ENCODE assay signal across 8 cellular contexts in genomic region chr14:35403397-35404245, GRCh38. TPM values are rescaled to one million over a fixed set of nuclear protein-coding genes. Genes with fewer than 3 reads are reported as not detected.
DNase-seq lines count a peak whose midpoint lies in the region; ATAC-seq and TF ChIP-seq lines count a peak whose summit lies in the region.

No MANE protein-coding gene starts in this region.

- peak overlapping the region; percentile 86 for H3K4me3 ChIP-seq in HAP-1
- peak overlapping the region; percentile 76 for H3K4me3 ChIP-seq in MG63
- H3K4me3 ChIP-seq in RWPE2 (ENCODE audit: severe bottlenecking): peak overlapping the region; percentile 92
- H3K4me3 ChIP-seq in fibroblast of the aortic adventitia (ENCODE audit: low read depth, low read length): peak overlapping the region; percentile 98

- DNase-seq in HAP-1 (ENCODE audit: low spot score in 2 of 2) (peak; percentile 88 to 96), MG63 (peak; percentile 92), RWPE2 (ENCODE audit: low spot score) (peak; percentile 96), fibroblast of the aortic adventitia (ENCODE audit: low read depth) (peak; percentile 94), nephron progenitor cell (peak; percentile 86)
- DNase-seq in activated effector memory CD4-positive, alpha-beta T cell treated with Interleukin-2 at 50 U/mL for 16 hours: peak; percentile 93
- peak; percentile 99 for DNase-seq in stimulated activated naive CD8-positive, alpha-beta T cell treated with anti-CD3 and anti-CD28 coated beads, Interleukin-15, Interleukin-2, amounts not matched to agents 100 U/mL and 50 U/mL, for 24 hours

- no peak overlapping the region for H3K27ac Mint-ChIP-seq in nephron progenitor cell

- H3K4me1 Mint-ChIP-seq in nephron progenitor cell: peaks cover 58% of the 10 kb centered on the region

- peaks cover 42% of the 10 kb centered on the region for H3K36me3 Mint-ChIP-seq in nephron progenitor cell (ENCODE audit: low read depth)

- H3K9me3 ChIP-seq in ES-I3 (ENCODE audit: control insufficient read depth, insufficient read depth, low read length) (no peaks in the 10 kb centered on the region), HAP-1 (no peaks in the 10 kb centered on the region), MG63 (no peaks in the 10 kb centered on the region), RWPE2 (ENCODE audit: severe bottlenecking) (no peaks in the 10 kb centered on the region)

- peaks cover 9% of the 10 kb centered on the region for H3K36me3 ChIP-seq in ES-I3 (ENCODE audit: insufficient read depth, low read length)
- H3K36me3 ChIP-seq in HAP-1 (replicated peaks): peaks cover 36% of the 10 kb centered on the region
- H3K36me3 ChIP-seq in MG63: peaks cover 33% of the 10 kb centered on the region
- peaks cover 38% of the 10 kb centered on the region for H3K36me3 ChIP-seq in RWPE2 (ENCODE audit: low read depth)

- ATAC-seq in RWPE2 (ENCODE audit: low read depth): peak; percentile 59
- ATAC-seq in stimulated activated naive CD8-positive, alpha-beta T cell treated with anti-CD3 and anti-CD28 coated beads, Interleukin-15, Interleukin-2, amounts not matched to agents 100 U/mL and 50 U/mL, for 24 hours: peak; percentile 50

- H3K27ac ChIP-seq in RWPE2 (ENCODE audit: poor library complexity, severe bottlenecking): peak overlapping the region; percentile 93

- H3K4me3 Mint-ChIP-seq in nephron progenitor cell: peak overlapping the region; percentile 83

- H3K4me1 ChIP-seq in ES-I3 (ENCODE audit: insufficient read depth, low read length) (peaks cover 18% of the 10 kb centered on the region), HAP-1 (peaks cover 32% of the 10 kb centered on the region), RWPE2 (ENCODE audit: insufficient read depth, poor library complexity, severe bottlenecking) (peaks cover 43% of the 10 kb centered on the region)

- in situ Hi-C loops in HAP-1 (cut with MboI; ENCODE audit: low sequenced_read_pairs): loop anchor here (25.0 kb wide), 1 partner anchor 841 kb away; no protein-coding TSS in a partner anchor

- H3K27me3 ChIP-seq in HAP-1 (ENCODE audit: low read depth): no peaks in the 10 kb centered on the region
- no peaks in the 10 kb centered on the region for H3K27me3 ChIP-seq in MG63
- no peaks in the 10 kb centered on the region for H3K27me3 ChIP-seq in RWPE2 (ENCODE audit: insufficient read depth, poor library complexity, severe bottlenecking)

- peak overlapping the region; percentile 88 for H3K9ac ChIP-seq in ES-I3 (ENCODE audit: low read depth, low read length)

- TF ChIP-seq CTCF in RWPE2 (IDR thresholded peaks at IDR 0.05; ENCODE audit: poor library complexity, severe bottlenecking) (no peak), fibroblast of the aortic adventitia (IDR thresholded peaks at IDR 0.05; ENCODE audit: insufficient read depth, low read length) (no peak), nephron progenitor cell (IDR thresholded peaks at IDR 0.05) (no peak)

- H3K9me3 Mint-ChIP-seq in nephron progenitor cell: no peaks in the 10 kb centered on the region

- H3K27me3 Mint-ChIP-seq in nephron progenitor cell (ENCODE audit: low read depth, poor library complexity): peaks cover 3% of the 10 kb centered on the region

RNA-seq across cellular contexts. Expression of gene NFKBIA, which starts 0.9 kb away (rescaled TPM):
- total RNA-seq in MG63 (2014; rRNA removed; shearing (Covaris generic); ENCODE audit: low replicate concordance): 37.1 and 76.7 TPM in 2 replicates
- 34.1 and 86.6 TPM in 2 replicates for total RNA-seq in fibroblast of the aortic adventitia (ENCODE audit: low replicate concordance)

Comparison
In these comparisons a context has a peak if more than half of its experiments do, and no peak if none do; other contexts are left out.
1. Peak in every context shown above with its lines: DNase-seq, ATAC-seq, H3K4me3 ChIP-seq and H3K27ac ChIP-seq.